11 cellular contexts compared by ENCODE assay signal in genomic region chr4:150582881-150583286, GRCh38. TPM values are rescaled to one million over a fixed set of nuclear protein-coding genes. Genes with fewer than 3 reads are reported as not detected.
DNase-seq lines count a peak whose midpoint lies in the region; ATAC-seq, FAIRE-seq and TF ChIP-seq lines count a peak whose summit lies in the region.
"Had no signal": no experiment of that assay in that cellular context is flagged by ENCODE, and none has a peak within 500 bp of the region (broad histone marks: within the 10 kb centered on the region; RNA-seq: fewer than 3 reads in every experiment).

No MANE protein-coding gene starts in this region.

- H3K4me2 ChIP-seq in osteoblast (ENCODE audit: insufficient read depth, low read length), result peak overlapping the region; percentile 77

- TF ChIP-seq CTCF in AG09309 (IDR thresholded peaks at IDR 0.05; ENCODE audit: control insufficient read depth, insufficient read depth, low read depth, low read length, missing control alignments) (no peak), right atrium auricular region (IDR thresholded peaks at IDR 0.05) (no peak), osteoblast (IDR thresholded peaks at IDR 0.05; ENCODE audit: extremely low read depth, low read depth, low read length) (no peak)

- ATAC-seq in HG02970 (IDR thresholded peaks at IDR 0.05; ENCODE audit: low FRiP score, unreplicated experiment), result no peak

- FAIRE-seq in frontal cortex (lab: Jason Lieb, UNC), result no peak

- H4K20me1 ChIP-seq in osteoblast (ENCODE audit: insufficient read depth, low read length), result no peaks in the 10 kb centered on the region

- peaks cover 0 to 17% of the 10 kb centered on the region in 2 donors for H3K4me1 ChIP-seq in right atrium auricular region
- H3K4me1 ChIP-seq in osteoblast (ENCODE audit: insufficient read depth, low read length), result peaks cover 4% of the 10 kb centered on the region

- H2AFZ ChIP-seq in osteoblast (ENCODE audit: low read length), result peak overlapping the region; percentile 79

- H3K27me3 ChIP-seq in right atrium auricular region (no peaks in the 10 kb centered on the region), osteoblast (ENCODE audit: insufficient read depth, low read length) (no peaks in the 10 kb centered on the region)

- H3K27ac ChIP-seq in right atrium auricular region (no peak overlapping the region), osteoblast (ENCODE audit: low read depth, low read length) (peak overlapping the region; percentile 53)

- H3K4me3 ChIP-seq in AG09309 (ENCODE audit: control insufficient read depth, low read depth, low read length) (peak overlapping the region; percentile 54), right atrium auricular region (peak overlapping the region; percentile 28 to 51), osteoblast (ENCODE audit: insufficient read depth, low read length) (peak overlapping the region; percentile 84)

- no peaks in the 10 kb centered on the region for H3K36me3 ChIP-seq in right atrium auricular region
- peaks cover 2% of the 10 kb centered on the region for H3K36me3 ChIP-seq in osteoblast (ENCODE audit: insufficient read depth, low read length)

- H3K9me3 ChIP-seq in right atrium auricular region (no peaks in the 10 kb centered on the region), osteoblast (ENCODE audit: low read depth, low read length) (no peaks in the 10 kb centered on the region)

- DNase-seq in AG09309 (ENCODE audit: low read depth), result no peak
- peak; percentile 64 for DNase-seq in astrocyte of the hippocampus (ENCODE audit: low read depth, low spot score)
- DNase-seq in right atrium auricular region (ENCODE audit: low spot score), result no peak
- no peak for DNase-seq in osteoblast (ENCODE audit: insufficient read length, low spot score, missing footprints)
- DNase-seq in activated CD8-positive, alpha-beta memory T cell treated with anti-CD3 and anti-CD28 coated beads, Interleukin-2, amount 50 U/mL, for 4 hours, result no peak
- DNase-seq in glomerular visceral epithelial cell (ENCODE audit: extremely low spot score), result no peak
- DNase-seq in frontal cortex (ENCODE audit: low spot score in 2 of 2), result no peak
- DNase-seq: activated B cell treated with CpG ODN at 0.5 μM for 24 hours; activated naive CD4-positive, alpha-beta T cell treated with Interleukin-2 at 50 U/mL for 16 hours; MV-4-11 had no signal

- H3K79me2 ChIP-seq in osteoblast (ENCODE audit: insufficient read depth, low read length), result peaks cover 88% of the 10 kb centered on the region

RNA-seq across cellular contexts. Expression of gene MAB21L2, which starts 0.9 kb away (rescaled TPM):
- total RNA-seq in right atrium auricular region (1 to 10 TPM; 1.6 to 7.3 TPM), osteoblast (33.3 and 40.5 TPM in 2 replicates), frontal cortex (under 0.01 TPM)
- total RNA-seq: activated B cell treated with CpG ODN at 0.5 μM for 24 hours had no signal
